Comparison of ENCODE assay signal across 13 cellular contexts in genomic region chr11:73410627-73411026, GRCh38.
"Had no signal": no experiment of that assay in that cellular context is flagged by ENCODE, and none has a peak within 500 bp of the region (broad histone marks: within the 10 kb centered on the region; RNA-seq: fewer than 3 reads in every experiment).

No MANE protein-coding gene starts in this region.

- DNase-seq: effector memory CD4-positive, alpha-beta T cell; heart left ventricle; hippocampal formation; kidney glomerular epithelial cell; naive thymus-derived CD4-positive, alpha-beta T cell; small intestine; stimulated activated CD4-positive, alpha-beta T cell treated with anti-CD3 and anti-CD28 coated beads, Interleukin-2, amount 100 ng/mL, for 48 hours; testis had no signal

- ATAC-seq: esophagus mucosa; heart left ventricle; naive thymus-derived CD4-positive, alpha-beta T cell; upper lobe of right lung had no signal

- H3K4me3 Mint-ChIP-seq: naive thymus-derived CD4-positive, alpha-beta T cell; stimulated activated naive CD8-positive, alpha-beta T cell treated with anti-CD3 and anti-CD28 coated beads, Interleukin-15, Interleukin-2, amounts not matched to agents 100 ng/mL and 50 ng/mL, for 24 hours had no signal

- H3K9me3 ChIP-seq: heart left ventricle, testis, tibial nerve, upper lobe of right lung had no signal

- H3K27ac Mint-ChIP-seq: stimulated activated naive CD8-positive, alpha-beta T cell treated with anti-CD3 and anti-CD28 coated beads, Interleukin-15, Interleukin-2, amounts not matched to agents 100 ng/mL and 50 ng/mL, for 24 hours had no signal

- H3K27me3 ChIP-seq: heart left ventricle, testis, tibial nerve, upper lobe of right lung had no signal

- H3K9me3 Mint-ChIP-seq: naive thymus-derived CD4-positive, alpha-beta T cell; stimulated activated naive CD8-positive, alpha-beta T cell treated with anti-CD3 and anti-CD28 coated beads, Interleukin-15, Interleukin-2, amounts not matched to agents 100 ng/mL and 50 ng/mL, for 24 hours had no signal

- H3K27ac ChIP-seq: coronary artery, heart left ventricle, testis, upper lobe of right lung had no signal

- H3K27me3 Mint-ChIP-seq: naive thymus-derived CD4-positive, alpha-beta T cell; stimulated activated naive CD8-positive, alpha-beta T cell treated with anti-CD3 and anti-CD28 coated beads, Interleukin-15, Interleukin-2, amounts not matched to agents 100 ng/mL and 50 ng/mL, for 24 hours had no signal

- H3K4me3 ChIP-seq: coronary artery, heart left ventricle, testis, tibial nerve, upper lobe of right lung had no signal
